ENCODE assay signal across 1 cellular context in genomic region chr6:52284460-52285173, GRCh38.
A peak's percentile ranks its signal among the peaks of the same experiment; 100 is the strongest.
TF ChIP-seq lines count a peak whose summit lies in the region.

TSS of gene MCM3 (minus strand) at chr6:52284742. CDS start at chr6:52284674, 68 bp downstream.

TF ChIP-seq in HepG2, 621 proteins besides CTCF, POLR2A, EP300 and RAD21 (continued from another document and continues in another):
- TF ChIP-seq ZBTB43 (CRISPR knock-in tag; conservative IDR thresholded peaks at IDR 0.05): no peak
- no peak for TF ChIP-seq DBP (CRISPR knock-in tag; IDR thresholded peaks at IDR 0.05; ENCODE audit: not compliant biosample characterization)
- TF ChIP-seq RXRB (CRISPR knock-in tag; IDR thresholded peaks at IDR 0.05; ENCODE audit: borderline replicate concordance): no peak; the same call in 1 of the 2 replicates
- peak; percentile 62 for TF ChIP-seq PPARG (CRISPR knock-in tag; conservative IDR thresholded peaks at IDR 0.05)
- TF ChIP-seq CEBPG (CRISPR knock-in tag; IDR thresholded peaks at IDR 0.05): no peak; the same call in 1 of the 2 replicates
- peak; percentile 86 for TF ChIP-seq KMT2B (CRISPR knock-in tag; IDR thresholded peaks at IDR 0.05)
- TF ChIP-seq ZNF576 (CRISPR knock-in tag; IDR thresholded peaks at IDR 0.05): 0 out of 2 replicates have a peak, but pooled peaks have one; percentile 37
- TF ChIP-seq ZNF703 (CRISPR knock-in tag; IDR thresholded peaks at IDR 0.05; ENCODE audit: borderline replicate concordance): no peak
- peak; percentile 75; the same call in 1 of the 2 replicates for TF ChIP-seq HDAC1 (CRISPR knock-in tag; IDR thresholded peaks at IDR 0.05)
- TF ChIP-seq ZNF263 (CRISPR knock-in tag; IDR thresholded peaks at IDR 0.05): no peak
- TF ChIP-seq ZNF788 (CRISPR knock-in tag; IDR thresholded peaks at IDR 0.05; ENCODE audit: borderline replicate concordance): peak; percentile 89; the same call in 1 of the 2 replicates
- TF ChIP-seq DMTF1 (CRISPR knock-in tag; IDR thresholded peaks at IDR 0.05): peak; percentile 82; the same call in 1 of the 2 replicates
- peak; percentile 93 for TF ChIP-seq ZNF83 (CRISPR knock-in tag; IDR thresholded peaks at IDR 0.05; ENCODE audit: borderline replicate concordance)
- peak; percentile 97 for TF ChIP-seq ZSCAN31 (CRISPR knock-in tag; IDR thresholded peaks at IDR 0.05; ENCODE audit: low read depth)
- TF ChIP-seq ZNF24 (IDR thresholded peaks at IDR 0.05): no peak
- TF ChIP-seq THRA (CRISPR knock-in tag; IDR thresholded peaks at IDR 0.05; ENCODE audit: borderline replicate concordance): peak; percentile 28; the same call in 1 of the 2 replicates
- no peak for TF ChIP-seq ZNF256 (CRISPR knock-in tag; conservative IDR thresholded peaks at IDR 0.05)
- peak; percentile 99 for TF ChIP-seq TFDP1 (CRISPR knock-in tag; IDR thresholded peaks at IDR 0.05; ENCODE audit: borderline replicate concordance)
- no peak for TF ChIP-seq ZEB1 (IDR thresholded peaks at IDR 0.05; ENCODE audit: insufficient replicate concordance, low read depth)
- TF ChIP-seq ZSCAN21 (CRISPR knock-in tag; IDR thresholded peaks at IDR 0.05; ENCODE audit: borderline replicate concordance): peak; percentile 94
- no peak for TF ChIP-seq CBX1 (IDR thresholded peaks at IDR 0.05; ENCODE audit: low read depth)
- peak; percentile 91 for TF ChIP-seq DR1 (CRISPR knock-in tag; IDR thresholded peaks at IDR 0.05)
- peak; percentile 59 for TF ChIP-seq BCL6 (CRISPR knock-in tag; IDR thresholded peaks at IDR 0.05)
- no peak for TF ChIP-seq KDM6A (CRISPR knock-in tag; IDR thresholded peaks at IDR 0.05; ENCODE audit: low read depth)
- TF ChIP-seq MXD1 (CRISPR knock-in tag; IDR thresholded peaks at IDR 0.05): peak; percentile 96; the same call in 1 of the 2 replicates
- no peak for TF ChIP-seq NFIC (IDR thresholded peaks at IDR 0.05; ENCODE audit: low read length)
- no peak for TF ChIP-seq ZBTB40 (IDR thresholded peaks at IDR 0.05)
- peak; percentile 58 for TF ChIP-seq ZBTB40 (CRISPR knock-in tag; IDR thresholded peaks at IDR 0.05)
- 0 out of 2 replicates have a peak, but pooled peaks have one; percentile 25 for TF ChIP-seq ETV6 (CRISPR knock-in tag; conservative IDR thresholded peaks at IDR 0.05)
- TF ChIP-seq DDIT3 (CRISPR knock-in tag; IDR thresholded peaks at IDR 0.05): no peak
- TF ChIP-seq ZFX (CRISPR knock-in tag; IDR thresholded peaks at IDR 0.05; ENCODE audit: low read depth): peak; percentile 90
- TF ChIP-seq ZNF589 (CRISPR knock-in tag; conservative IDR thresholded peaks at IDR 0.05): peak; percentile 93; the same call in 1 of the 2 replicates
- TF ChIP-seq ZNF10 (CRISPR knock-in tag; IDR thresholded peaks at IDR 0.05; ENCODE audit: borderline replicate concordance, low read depth): no peak
- peak; percentile 65; the same call in 1 of the 2 replicates for TF ChIP-seq ZNF552 (CRISPR knock-in tag; IDR thresholded peaks at IDR 0.05; ENCODE audit: borderline replicate concordance)
- peak; percentile 34; the same call in 1 of the 2 replicates for TF ChIP-seq ZSCAN25 (CRISPR knock-in tag; IDR thresholded peaks at IDR 0.05)
- peak; percentile 92 for TF ChIP-seq PHF8 (CRISPR knock-in tag; IDR thresholded peaks at IDR 0.05)
- 0 out of 2 replicates have a peak, but pooled peaks have one; percentile 48 for TF ChIP-seq ZNF329 (CRISPR knock-in tag; IDR thresholded peaks at IDR 0.05; ENCODE audit: low read depth)
- peak; percentile 98 for TF ChIP-seq NFYC (CRISPR knock-in tag; IDR thresholded peaks at IDR 0.05)
- TF ChIP-seq RELA (CRISPR knock-in tag; IDR thresholded peaks at IDR 0.05): no peak; the same call in 1 of the 2 replicates
- TF ChIP-seq ZHX1 (CRISPR knock-in tag; IDR thresholded peaks at IDR 0.05; ENCODE audit: low read depth): peak; percentile 61; the same call in 1 of the 2 replicates
- no peak; the same call in none of the 2 replicates for TF ChIP-seq PITX1 (CRISPR knock-in tag; IDR thresholded peaks at IDR 0.05)
- TF ChIP-seq ZNF350 (CRISPR knock-in tag; IDR thresholded peaks at IDR 0.05; ENCODE audit: borderline replicate concordance, low read depth): peak; percentile 96
- TF ChIP-seq ZSCAN30 (CRISPR knock-in tag; IDR thresholded peaks at IDR 0.05): peak; percentile 75
